ENCODE assay signal across 8 cellular contexts in genomic region chr12:51591020-51591901, GRCh38. TPM values are rescaled to one million over a fixed set of nuclear protein-coding genes. Genes with fewer than 3 reads are reported as not detected.
DNase-seq lines count a peak whose midpoint lies in the region; ATAC-seq, FAIRE-seq and TF ChIP-seq lines count a peak whose summit lies in the region.

Gene SCN8A, plus strand, starts transcription at chr12:51591233. Its CDS starts 71,585 bp downstream, at chr12:51662818.

- no peaks in the 10 kb centered on the region for H3K36me3 ChIP-seq in right lobe of liver

- no peak for TF ChIP-seq EP300 in A549 (IDR thresholded peaks at IDR 0.05)

- no peak for FAIRE-seq in A549 (lab: Jason Lieb, UNC)

- POLR2A ChIA-PET in A549 (lab: Yijun Ruan, JAX), result interaction anchor here (0.7 kb wide), 1 partner anchor 657 kb away, joined by 3 read pairs; no protein-coding TSS in a partner anchor

- WGBS in A549 (ENCODE audit: missing lambda C conversion rate), result under 1% methylated on average over 16 of the region's 90 CpGs
- WGBS in right lobe of liver (ENCODE audit: insufficient coverage, low coverage, low lambda C conversion rate, missing lambda C conversion rate), result 0% methylated on average over 5 of the region's 90 CpGs

- peak within 1 kb of the TSS; percentile 87 to 93 for H3K27ac ChIP-seq in A549
- H3K27ac ChIP-seq in coronary artery, result no peak within 1 kb of the TSS
- no peak within 1 kb of the TSS for H3K27ac ChIP-seq in right lobe of liver

- TF ChIP-seq POLR2A in A549 (IDR thresholded peaks at IDR 0.05; ENCODE audit: low read length) (peak; percentile 47), GM18505 (IDR thresholded peaks at IDR 0.05; ENCODE audit: borderline replicate concordance, extremely low read depth, insufficient read depth, insufficient read length) (no peak), right lobe of liver (IDR thresholded peaks at IDR 0.05) (no peak)

- intact Hi-C loops in right lobe of liver (cut with DNase I), result no loop called here

- peak within 1 kb of the TSS; percentile 95 for H3K4me2 ChIP-seq in A549

- DNase-seq in A549 (ENCODE audit: low read depth in 1 of 2, low spot score in 1 of 2) (peak; percentile 46 to 61), NCI-H128 (lab: John Stamatoyannopoulos, UW; ENCODE audit: unreplicated experiment) (peak; percentile 68), coronary artery (ENCODE audit: low spot score) (no peak), right lobe of liver (peak in 2 of 3 donors; percentile 51 to 52)
- DNase-seq in activated CD4-positive, alpha-beta T cell treated with anti-CD3 and anti-CD28 coated beads for 48 hours, result peak; percentile 54
- DNase-seq in stimulated activated CD8-positive, alpha-beta memory T cell treated with anti-CD3 and anti-CD28 coated beads, Interleukin-15, amount 100 ng/mL, for 24 hours (ENCODE audit: low read depth), result peak; percentile 13

- no peak for TF ChIP-seq RAD21 in A549 (conservative IDR thresholded peaks at IDR 0.05 in 1 of 2, IDR thresholded peaks at IDR 0.05 in 1 of 2)

- CTCF ChIA-PET in A549 (lab: Yijun Ruan, JAX), result interaction anchor here (0.6 to 2.1 kb wide), 2 partner anchors 15 to 239 kb away, joined by 3 to 9 read pairs; no protein-coding TSS in a partner anchor

- peak; percentile 2; the same call in 1 of the 3 replicates for TF ChIP-seq CTCF in A549 (IDR thresholded peaks at IDR 0.05)
- no peak for TF ChIP-seq CTCF in coronary artery (IDR thresholded peaks at IDR 0.05)
- TF ChIP-seq CTCF in right lobe of liver (IDR thresholded peaks at IDR 0.05), result no peak

- no peaks in the 10 kb centered on the region for H3K27me3 ChIP-seq in right lobe of liver

- peak within 1 kb of the TSS; percentile 70 for H3K4me3 ChIP-seq in A549
- H3K4me3 ChIP-seq in coronary artery, result peak within 1 kb of the TSS; percentile 76
- peak within 1 kb of the TSS; percentile 56 to 69 (median 63) for H3K4me3 ChIP-seq in right lobe of liver

- peaks cover 11% of the 10 kb centered on the region; the same call in 2 of the 3 replicates for H3K4me1 ChIP-seq in A549
- peaks cover 0 to 4% (median 0%) of the 10 kb centered on the region in 4 donors for H3K4me1 ChIP-seq in right lobe of liver

- H3K9me3 ChIP-seq in A549, result no peaks in the 10 kb centered on the region
- no peaks in the 10 kb centered on the region for H3K9me3 ChIP-seq in right lobe of liver

- peak; percentile 81 to 86 for ATAC-seq in A549
- ATAC-seq in GM18505 (IDR thresholded peaks at IDR 0.05; ENCODE audit: unreplicated experiment), result peak; percentile 43
- peak; percentile 51 to 71 (median 70) for ATAC-seq in right lobe of liver
- ATAC-seq in GM18520 (IDR thresholded peaks at IDR 0.05; ENCODE audit: unreplicated experiment), result no peak

TF ChIP-seq in A549, 52 proteins besides CTCF, POLR2A, EP300 and RAD21:
- TF ChIP-seq PHF8 (IDR thresholded peaks at IDR 0.05; ENCODE audit: borderline replicate concordance, low read depth) (peak; percentile 67; the same call in 1 of the 2 replicates), CHD4 (IDR thresholded peaks at IDR 0.05; ENCODE audit: borderline replicate concordance) (no peak), JUN (IDR thresholded peaks at IDR 0.05) (peak in 1 of 2 experiments; percentile 32; a peak in 1 of 5 replicates), KDM1A (IDR thresholded peaks at IDR 0.05; ENCODE audit: low read depth) (peak; percentile 77; the same call in 1 of the 2 replicates), KDM5A (IDR thresholded peaks at IDR 0.05) (peak; percentile 20; the same call in 1 of the 2 replicates)
TF ChIP-seq in A549: peak in this region for 4.

RNA-seq across cellular contexts. Expression of gene SCN8A, which starts in this region (rescaled TPM):
- 4.8 and 6.2 TPM in 2 replicates for polyA plus RNA-seq in A549 (2011; rRNA removed)
- polyA plus RNA-seq in A549 (2012; cell fraction: cytosol; rRNA removed), result 1.9 and 2.3 TPM in 2 replicates
- 3.5 and 5.6 TPM in 2 replicates for polyA plus RNA-seq in A549 (2012; cell fraction: nucleus; rRNA removed)
- 1.8 to 2.2 TPM (median 2.1 TPM) in 3 replicates for polyA plus RNA-seq in A549 (2017; fragmentation: RNase III; extraction: RNeasy Plus Mini Kit Qiagen cat#74134 plus additional on column Dnase treatment)
- 23.8 and 29.1 TPM in 2 replicates for polyA minus RNA-seq in A549 (2011; rRNA and poly(A)+ RNA removed)
- total RNA-seq in right lobe of liver, result 1 to 10 TPM; 1.7 to 5.6 (median 3.7) TPM

Comparison
In these comparisons a context has a peak if more than half of its experiments do, and no peak if none do; other contexts are left out.
1. H3K27ac ChIP-seq: peak in A549 (2 of 2); none in coronary artery (0 of 2) and right lobe of liver (0 of 3).
2. Peak in every context shown above with its lines, with median percentiles within 50 percentile points of each other: H3K4me3 ChIP-seq.